ENCODE assay signal across 8 cellular contexts in the genomic region with DNA sequence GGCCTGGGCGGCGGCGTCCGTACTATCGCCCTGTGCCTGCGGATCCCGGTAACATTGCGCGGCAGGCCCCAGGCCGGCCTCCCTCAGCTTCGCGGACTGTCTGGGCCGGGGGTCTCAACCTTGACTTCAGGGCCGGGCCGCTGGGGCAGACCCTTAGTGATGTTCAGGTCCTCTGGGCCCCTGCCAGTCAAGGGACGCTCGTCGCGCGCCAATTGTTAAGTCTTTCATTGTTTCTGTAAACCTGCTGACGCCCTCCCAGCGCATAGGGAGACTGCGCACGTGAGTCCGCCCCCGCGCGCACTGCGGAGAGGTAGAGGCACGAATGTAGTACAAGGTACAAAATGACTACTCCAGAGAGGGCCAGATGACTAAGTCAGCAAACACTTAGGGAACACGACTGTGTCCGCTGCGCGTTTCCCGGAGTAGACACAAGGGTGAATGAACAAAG. TPM values are rescaled to one million over a fixed set of nuclear protein-coding genes. Genes with fewer than 3 reads are reported as not detected.
DNase-seq lines count a peak whose midpoint lies in the region; ATAC-seq, FAIRE-seq and TF ChIP-seq lines count a peak whose summit lies in the region.

No MANE protein-coding gene starts in this region.

- H4K20me1 ChIP-seq in BLaER1 = peaks cover 41% of the 10 kb centered on the region

- H3K27ac ChIP-seq in BLaER1 = peak overlapping the region; percentile 91
- H3K27ac ChIP-seq in HUES6 (ENCODE audit: low read depth, low read length) = no peak overlapping the region

- H3K9me3 ChIP-seq in BLaER1 (no peaks in the 10 kb centered on the region), HUES6 (ENCODE audit: control insufficient read depth, insufficient read depth, low read depth, low read length) (no peaks in the 10 kb centered on the region)

- H3K27me3 ChIP-seq in BLaER1 (no peaks in the 10 kb centered on the region), HUES6 (ENCODE audit: control insufficient read depth, insufficient read depth, low read length) (no peaks in the 10 kb centered on the region), bronchial epithelial cell (ENCODE audit: control insufficient read depth, insufficient read depth, low read length) (no peaks in the 10 kb centered on the region)

- peak; percentile 37 for ATAC-seq in GM19395 (IDR thresholded peaks at IDR 0.05; ENCODE audit: unreplicated experiment)

- no peak for FAIRE-seq in bronchial epithelial cell (lab: Jason Lieb, UNC)

- H3K9ac ChIP-seq in BLaER1 (peak overlapping the region; percentile 87), HUES6 (ENCODE audit: low read length) (peak overlapping the region; percentile 61)

- no peak for TF ChIP-seq CTCF in bronchial epithelial cell (IDR thresholded peaks at IDR 0.05; ENCODE audit: insufficient read depth, low read length, severe bottlenecking)

- DNase-seq in T-helper 2 cell = peak in 3 of 5 experiments; percentile 17 to 73 (median 61)
- peak; percentile 71 for DNase-seq in bronchial epithelial cell (ENCODE audit: low read depth)
- peak; percentile 74 for DNase-seq in left kidney (ENCODE audit: low read depth, low spot score)
- DNase-seq in stimulated activated CD4-positive, alpha-beta T cell treated with anti-CD3 and anti-CD28 coated beads, Interleukin-2, amount 100 ng/mL, for 4 hours (ENCODE audit: low read depth) = peak; percentile 59
- no peak for DNase-seq in NCI-H1048 (lab: John Stamatoyannopoulos, UW)

- peak overlapping the region; percentile 95 for H3K4me2 ChIP-seq in BLaER1

- H3K4me3 ChIP-seq in BLaER1 (peak overlapping the region; percentile 75), HUES6 (ENCODE audit: low read depth, low read length) (peak overlapping the region; percentile 73), bronchial epithelial cell (ENCODE audit: low read depth, low read length) (peak overlapping the region; percentile 74)

- 0 out of 2 replicates have a peak, but pooled peaks cover 6% of the 10 kb centered on the region for H3K36me3 ChIP-seq in BLaER1
- no peaks in the 10 kb centered on the region; the same call in 1 of the 2 replicates for H3K36me3 ChIP-seq in HUES6 (ENCODE audit: control insufficient read depth, insufficient read depth, low read length)
- no peaks in the 10 kb centered on the region for H3K36me3 ChIP-seq in bronchial epithelial cell (ENCODE audit: control insufficient read depth, insufficient read depth, low read length)

- H3K4me1 ChIP-seq in BLaER1 = peaks cover 50% of the 10 kb centered on the region
- H3K4me1 ChIP-seq in HUES6 (ENCODE audit: control insufficient read depth, insufficient read depth, low read length) = peaks cover 3% of the 10 kb centered on the region

RNA-seq across cellular contexts. Expression of gene HDHD5, which starts 0.5 kb away (rescaled TPM):
- total RNA-seq in bronchial epithelial cell = 41.9 and 50.5 TPM in 2 replicates

RNA-seq across cellular contexts. Expression of gene TMEM121B, which starts 38.4 kb away (rescaled TPM):
- not detected in 2 replicates for total RNA-seq in bronchial epithelial cell

RNA-seq across cellular contexts. Expression of gene ADA2, which starts 59.7 kb away (rescaled TPM):
- 1.1 and 1.2 TPM in 2 replicates for total RNA-seq in bronchial epithelial cell
